In the genomic region with DNA sequence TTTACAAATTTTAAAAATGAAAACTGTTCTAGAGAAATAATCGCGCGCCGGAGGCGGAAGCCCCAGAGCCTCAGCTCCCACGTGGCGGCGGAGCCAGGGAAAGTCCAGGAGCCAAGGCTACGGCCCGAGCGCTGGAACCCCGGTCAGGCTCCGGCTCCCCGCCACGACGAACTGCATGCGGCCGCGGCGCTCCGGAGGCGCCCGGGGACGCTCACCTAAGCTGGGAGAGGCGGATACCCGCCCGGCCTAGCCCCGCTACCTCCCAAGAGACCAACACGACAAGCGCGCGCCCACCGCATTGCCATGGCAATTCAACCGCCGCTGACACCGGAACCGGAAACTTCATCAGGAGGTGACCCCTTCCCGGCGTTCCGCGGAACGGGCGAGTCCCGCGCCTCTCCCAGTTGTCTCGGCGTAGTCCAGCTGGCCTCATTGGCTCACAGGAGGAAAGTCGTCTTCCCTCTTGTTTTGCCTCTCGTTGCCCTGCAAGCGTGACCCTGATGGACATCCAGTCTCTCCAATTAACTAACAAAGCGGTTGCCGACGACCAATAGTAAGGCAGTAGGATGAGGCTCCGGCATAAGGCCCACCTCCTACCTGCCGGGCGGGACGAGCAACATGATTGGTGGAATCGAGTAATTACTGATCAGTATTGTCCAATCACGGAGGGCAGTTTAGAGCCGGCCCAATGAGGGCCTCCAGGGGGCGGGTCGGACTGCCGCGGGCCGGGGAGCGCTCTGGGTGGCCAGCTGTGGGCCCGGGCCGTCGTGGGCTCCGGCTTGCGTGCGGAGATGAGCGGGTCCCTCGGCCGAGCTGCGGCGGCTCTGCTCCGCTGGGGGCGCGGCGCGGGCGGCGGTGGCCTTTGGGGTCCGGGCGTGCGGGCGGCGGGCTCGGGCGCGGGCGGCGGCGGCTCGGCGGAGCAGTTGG, we compare ENCODE assay signal across 1 cellular context.
TF ChIP-seq lines count a peak whose summit lies in the region.

A gene (plus strand): TSS at position 752 of the 927 bp plus-strand sequence. CDS start 40 bp downstream, at position 792.

TF ChIP-seq in HepG2, 621 proteins besides CTCF, POLR2A, EP300 and RAD21 (continued from another document and continues in another):
- TF ChIP-seq, protein P1, sequence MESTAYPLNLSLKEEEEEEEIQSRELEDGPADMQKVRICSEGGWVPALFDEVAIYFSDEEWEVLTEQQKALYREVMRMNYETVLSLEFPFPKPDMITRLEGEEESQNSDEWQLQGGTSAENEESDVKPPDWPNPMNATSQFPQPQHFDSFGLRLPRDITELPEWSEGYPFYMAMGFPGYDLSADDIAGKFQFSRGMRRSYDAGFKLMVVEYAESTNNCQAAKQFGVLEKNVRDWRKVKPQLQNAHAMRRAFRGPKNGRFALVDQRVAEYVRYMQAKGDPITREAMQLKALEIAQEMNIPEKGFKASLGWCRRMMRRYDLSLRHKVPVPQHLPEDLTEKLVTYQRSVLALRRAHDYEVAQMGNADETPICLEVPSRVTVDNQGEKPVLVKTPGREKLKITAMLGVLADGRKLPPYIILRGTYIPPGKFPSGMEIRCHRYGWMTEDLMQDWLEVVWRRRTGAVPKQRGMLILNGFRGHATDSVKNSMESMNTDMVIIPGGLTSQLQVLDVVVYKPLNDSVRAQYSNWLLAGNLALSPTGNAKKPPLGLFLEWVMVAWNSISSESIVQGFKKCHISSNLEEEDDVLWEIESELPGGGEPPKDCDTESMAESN (CRISPR knock-in tag; conservative IDR thresholded peaks at IDR 0.05) = peak; percentile 73
- TF ChIP-seq POLR2G (IDR thresholded peaks at IDR 0.05; ENCODE audit: low read depth, low read length) (peak; percentile 80), NR2F2 (IDR thresholded peaks at IDR 0.05; ENCODE audit: borderline replicate concordance, low read depth) (no peak), SAP130 (CRISPR knock-in tag; IDR thresholded peaks at IDR 0.05; ENCODE audit: low read depth) (peak; percentile 99), ZNF383 (CRISPR knock-in tag; IDR thresholded peaks at IDR 0.05; ENCODE audit: borderline replicate concordance) (no peak), MXI1 (IDR thresholded peaks at IDR 0.05; ENCODE audit: borderline replicate concordance, low read depth, low read length) (peak; percentile 97; the same call in 2 of the 3 replicates), ZNF260 (CRISPR knock-in tag; IDR thresholded peaks at IDR 0.05; ENCODE audit: borderline replicate concordance, low read depth) (no peak), KLF6 (CRISPR knock-in tag; IDR thresholded peaks at IDR 0.05) (0 out of 2 replicates have a peak, but pooled peaks have one; percentile 53), KDM1A (CRISPR knock-in tag; IDR thresholded peaks at IDR 0.05) (no peak), KLF15 (CRISPR knock-in tag; IDR thresholded peaks at IDR 0.05; ENCODE audit: borderline replicate concordance) (no peak), RFX1 (IDR thresholded peaks at IDR 0.05) (peak; percentile 93), ZNF569 (CRISPR knock-in tag; IDR thresholded peaks at IDR 0.05; ENCODE audit: borderline replicate concordance) (no peak), YEATS2 (CRISPR knock-in tag; IDR thresholded peaks at IDR 0.05; ENCODE audit: borderline replicate concordance) (peak; percentile 93), GATAD1 (CRISPR knock-in tag; IDR thresholded peaks at IDR 0.05) (peak; percentile 97), KDM2A (CRISPR knock-in tag; IDR thresholded peaks at IDR 0.05; ENCODE audit: borderline replicate concordance, low read depth) (peak; percentile 63; the same call in 1 of the 2 replicates), SIX4 (CRISPR knock-in tag; IDR thresholded peaks at IDR 0.05) (no peak), ETV5 (CRISPR knock-in tag; IDR thresholded peaks at IDR 0.05; ENCODE audit: borderline replicate concordance) (peak; percentile 61), SOX13 (IDR thresholded peaks at IDR 0.05) (no peak), SOX13 (CRISPR knock-in tag; conservative IDR thresholded peaks at IDR 0.05 in 1 of 2, IDR thresholded peaks at IDR 0.05 in 1 of 2) (peak in 1 of 2 experiments; percentile 44; a peak in 1 of 4 replicates), ZNF230 (CRISPR knock-in tag; IDR thresholded peaks at IDR 0.05) (0 out of 2 replicates have a peak, but pooled peaks have one; percentile 41), FOXK1 (CRISPR knock-in tag; IDR thresholded peaks at IDR 0.05; ENCODE audit: borderline replicate concordance, low read depth) (peak; percentile 97; the same call in 1 of the 2 replicates), ZFP36L1 (CRISPR knock-in tag; IDR thresholded peaks at IDR 0.05) (0 out of 2 replicates have a peak, but pooled peaks have one; percentile 46), SUZ12 (IDR thresholded peaks at IDR 0.05; ENCODE audit: low read depth, low read length) (0 out of 2 replicates have a peak, but pooled peaks have one; percentile 19), AGO2 (optimal IDR thresholded peaks at IDR 0.05; ENCODE audit: low read depth, low read length) (peak; percentile 80), TEAD3 (CRISPR knock-in tag; optimal IDR thresholded peaks at IDR 0.05; ENCODE audit: borderline replicate concordance) (peak; percentile 63), THAP11 (CRISPR knock-in tag; IDR thresholded peaks at IDR 0.05) (peak; percentile 95), SIN3A (IDR thresholded peaks at IDR 0.05; ENCODE audit: borderline replicate concordance, low read depth, low read length) (peak; percentile 85; the same call in 1 of the 2 replicates), ZNF138 (CRISPR knock-in tag; IDR thresholded peaks at IDR 0.05; ENCODE audit: low read depth) (0 out of 2 replicates have a peak, but pooled peaks have one; percentile 61), IRF2 (CRISPR knock-in tag; IDR thresholded peaks at IDR 0.05) (peak; percentile 73), ZFY (CRISPR knock-in tag; IDR thresholded peaks at IDR 0.05) (peak; percentile 84), ZNF484 (CRISPR knock-in tag; IDR thresholded peaks at IDR 0.05; ENCODE audit: borderline replicate concordance, low read depth) (no peak), NCOR1 (IDR thresholded peaks at IDR 0.05; ENCODE audit: borderline replicate concordance, low read length) (peak; percentile 18; the same call in 1 of the 2 replicates), AKAP8 (CRISPR knock-in tag; IDR thresholded peaks at IDR 0.05) (no peak), IKZF4 (CRISPR knock-in tag; IDR thresholded peaks at IDR 0.05; ENCODE audit: borderline replicate concordance, low read depth, not compliant biosample characterization) (no peak), HOXA3 (CRISPR knock-in tag; IDR thresholded peaks at IDR 0.05) (peak; percentile 83; the same call in 1 of the 2 replicates), ZSCAN31 (CRISPR knock-in tag; IDR thresholded peaks at IDR 0.05; ENCODE audit: low read depth) (no peak), MED1 (CRISPR knock-in tag; IDR thresholded peaks at IDR 0.05) (peak; percentile 63; the same call in 1 of the 2 replicates), SALL1 (CRISPR knock-in tag; IDR thresholded peaks at IDR 0.05) (peak; percentile 66), NONO (IDR thresholded peaks at IDR 0.05) (no peak), NONO (CRISPR knock-in tag; conservative IDR thresholded peaks at IDR 0.05) (peak; percentile 32; the same call in 1 of the 2 replicates)
- TF ChIP-seq, protein P2, sequence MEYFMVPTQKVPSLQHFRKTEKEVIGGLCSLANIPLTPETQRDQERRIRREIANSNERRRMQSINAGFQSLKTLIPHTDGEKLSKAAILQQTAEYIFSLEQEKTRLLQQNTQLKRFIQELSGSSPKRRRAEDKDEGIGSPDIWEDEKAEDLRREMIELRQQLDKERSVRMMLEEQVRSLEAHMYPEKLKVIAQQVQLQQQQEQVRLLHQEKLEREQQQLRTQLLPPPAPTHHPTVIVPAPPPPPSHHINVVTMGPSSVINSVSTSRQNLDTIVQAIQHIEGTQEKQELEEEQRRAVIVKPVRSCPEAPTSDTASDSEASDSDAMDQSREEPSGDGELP (IDR thresholded peaks at IDR 0.05; ENCODE audit: borderline replicate concordance, low read depth) = peak; percentile 77
- TF ChIP-seq, protein P3, sequence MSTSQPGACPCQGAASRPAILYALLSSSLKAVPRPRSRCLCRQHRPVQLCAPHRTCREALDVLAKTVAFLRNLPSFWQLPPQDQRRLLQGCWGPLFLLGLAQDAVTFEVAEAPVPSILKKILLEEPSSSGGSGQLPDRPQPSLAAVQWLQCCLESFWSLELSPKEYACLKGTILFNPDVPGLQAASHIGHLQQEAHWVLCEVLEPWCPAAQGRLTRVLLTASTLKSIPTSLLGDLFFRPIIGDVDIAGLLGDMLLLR (CRISPR knock-in tag; IDR thresholded peaks at IDR 0.05) = 0 out of 2 replicates have a peak, but pooled peaks have one; percentile 43
- TF ChIP-seq, protein P4, sequence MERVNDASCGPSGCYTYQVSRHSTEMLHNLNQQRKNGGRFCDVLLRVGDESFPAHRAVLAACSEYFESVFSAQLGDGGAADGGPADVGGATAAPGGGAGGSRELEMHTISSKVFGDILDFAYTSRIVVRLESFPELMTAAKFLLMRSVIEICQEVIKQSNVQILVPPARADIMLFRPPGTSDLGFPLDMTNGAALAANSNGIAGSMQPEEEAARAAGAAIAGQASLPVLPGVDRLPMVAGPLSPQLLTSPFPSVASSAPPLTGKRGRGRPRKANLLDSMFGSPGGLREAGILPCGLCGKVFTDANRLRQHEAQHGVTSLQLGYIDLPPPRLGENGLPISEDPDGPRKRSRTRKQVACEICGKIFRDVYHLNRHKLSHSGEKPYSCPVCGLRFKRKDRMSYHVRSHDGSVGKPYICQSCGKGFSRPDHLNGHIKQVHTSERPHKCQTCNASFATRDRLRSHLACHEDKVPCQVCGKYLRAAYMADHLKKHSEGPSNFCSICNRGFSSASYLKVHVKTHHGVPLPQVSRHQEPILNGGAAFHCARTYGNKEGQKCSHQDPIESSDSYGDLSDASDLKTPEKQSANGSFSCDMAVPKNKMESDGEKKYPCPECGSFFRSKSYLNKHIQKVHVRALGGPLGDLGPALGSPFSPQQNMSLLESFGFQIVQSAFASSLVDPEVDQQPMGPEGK (CRISPR knock-in tag; IDR thresholded peaks at IDR 0.05) = peak; percentile 8; the same call in 1 of the 2 replicates
- TF ChIP-seq, protein P5, sequence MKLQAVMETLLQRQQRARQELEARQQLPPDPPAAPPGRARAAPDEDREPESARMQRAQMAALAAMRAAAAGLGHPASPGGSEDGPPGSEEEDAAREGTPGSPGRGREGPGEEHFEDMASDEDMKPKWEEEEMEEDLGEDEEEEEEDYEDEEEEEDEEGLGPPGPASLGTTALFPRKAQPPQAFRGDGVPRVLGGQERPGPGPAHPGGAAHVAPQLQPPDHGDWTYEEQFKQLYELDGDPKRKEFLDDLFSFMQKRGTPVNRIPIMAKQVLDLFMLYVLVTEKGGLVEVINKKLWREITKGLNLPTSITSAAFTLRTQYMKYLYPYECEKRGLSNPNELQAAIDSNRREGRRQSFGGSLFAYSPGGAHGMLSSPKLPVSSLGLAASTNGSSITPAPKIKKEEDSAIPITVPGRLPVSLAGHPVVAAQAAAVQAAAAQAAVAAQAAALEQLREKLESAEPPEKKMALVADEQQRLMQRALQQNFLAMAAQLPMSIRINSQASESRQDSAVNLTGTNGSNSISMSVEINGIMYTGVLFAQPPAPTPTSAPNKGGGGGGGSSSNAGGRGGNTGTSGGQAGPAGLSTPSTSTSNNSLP (IDR thresholded peaks at IDR 0.05; ENCODE audit: low read depth, low read length) = peak; percentile 13; the same call in 1 of the 2 replicates
- TF ChIP-seq, protein P6, sequence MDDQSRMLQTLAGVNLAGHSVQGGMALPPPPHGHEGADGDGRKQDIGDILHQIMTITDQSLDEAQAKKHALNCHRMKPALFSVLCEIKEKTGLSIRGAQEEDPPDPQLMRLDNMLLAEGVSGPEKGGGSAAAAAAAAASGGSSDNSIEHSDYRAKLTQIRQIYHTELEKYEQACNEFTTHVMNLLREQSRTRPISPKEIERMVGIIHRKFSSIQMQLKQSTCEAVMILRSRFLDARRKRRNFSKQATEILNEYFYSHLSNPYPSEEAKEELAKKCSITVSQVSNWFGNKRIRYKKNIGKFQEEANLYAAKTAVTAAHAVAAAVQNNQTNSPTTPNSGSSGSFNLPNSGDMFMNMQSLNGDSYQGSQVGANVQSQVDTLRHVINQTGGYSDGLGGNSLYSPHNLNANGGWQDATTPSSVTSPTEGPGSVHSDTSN (CRISPR knock-in tag; IDR thresholded peaks at IDR 0.05; ENCODE audit: borderline replicate concordance) = peak; percentile 69; the same call in 1 of the 2 replicates
- TF ChIP-seq, protein P7, sequence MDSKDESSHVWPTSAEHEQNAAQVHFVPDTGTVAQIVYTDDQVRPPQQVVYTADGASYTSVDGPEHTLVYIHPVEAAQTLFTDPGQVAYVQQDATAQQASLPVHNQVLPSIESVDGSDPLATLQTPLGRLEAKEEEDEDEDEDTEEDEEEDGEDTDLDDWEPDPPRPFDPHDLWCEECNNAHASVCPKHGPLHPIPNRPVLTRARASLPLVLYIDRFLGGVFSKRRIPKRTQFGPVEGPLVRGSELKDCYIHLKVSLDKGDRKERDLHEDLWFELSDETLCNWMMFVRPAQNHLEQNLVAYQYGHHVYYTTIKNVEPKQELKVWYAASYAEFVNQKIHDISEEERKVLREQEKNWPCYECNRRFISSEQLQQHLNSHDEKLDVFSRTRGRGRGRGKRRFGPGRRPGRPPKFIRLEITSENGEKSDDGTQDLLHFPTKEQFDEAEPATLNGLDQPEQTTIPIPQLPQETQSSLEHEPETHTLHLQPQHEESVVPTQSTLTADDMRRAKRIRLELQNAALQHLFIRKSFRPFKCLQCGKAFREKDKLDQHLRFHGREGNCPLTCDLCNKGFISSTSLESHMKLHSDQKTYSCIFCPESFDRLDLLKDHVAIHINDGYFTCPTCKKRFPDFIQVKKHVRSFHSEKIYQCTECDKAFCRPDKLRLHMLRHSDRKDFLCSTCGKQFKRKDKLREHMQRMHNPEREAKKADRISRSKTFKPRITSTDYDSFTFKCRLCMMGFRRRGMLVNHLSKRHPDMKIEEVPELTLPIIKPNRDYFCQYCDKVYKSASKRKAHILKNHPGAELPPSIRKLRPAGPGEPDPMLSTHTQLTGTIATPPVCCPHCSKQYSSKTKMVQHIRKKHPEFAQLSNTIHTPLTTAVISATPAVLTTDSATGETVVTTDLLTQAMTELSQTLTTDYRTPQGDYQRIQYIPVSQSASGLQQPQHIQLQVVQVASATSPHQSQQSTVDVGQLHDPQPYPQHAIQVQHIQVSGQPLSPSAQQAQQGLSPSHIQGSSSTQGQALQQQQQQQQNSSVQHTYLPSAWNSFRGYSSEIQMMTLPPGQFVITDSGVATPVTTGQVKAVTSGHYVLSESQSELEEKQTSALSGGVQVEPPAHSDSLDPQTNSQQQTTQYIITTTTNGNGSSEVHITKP (CRISPR knock-in tag; IDR thresholded peaks at IDR 0.05; ENCODE audit: low read depth) = peak; percentile 68; the same call in 1 of the 2 replicates
- TF ChIP-seq, protein P8, sequence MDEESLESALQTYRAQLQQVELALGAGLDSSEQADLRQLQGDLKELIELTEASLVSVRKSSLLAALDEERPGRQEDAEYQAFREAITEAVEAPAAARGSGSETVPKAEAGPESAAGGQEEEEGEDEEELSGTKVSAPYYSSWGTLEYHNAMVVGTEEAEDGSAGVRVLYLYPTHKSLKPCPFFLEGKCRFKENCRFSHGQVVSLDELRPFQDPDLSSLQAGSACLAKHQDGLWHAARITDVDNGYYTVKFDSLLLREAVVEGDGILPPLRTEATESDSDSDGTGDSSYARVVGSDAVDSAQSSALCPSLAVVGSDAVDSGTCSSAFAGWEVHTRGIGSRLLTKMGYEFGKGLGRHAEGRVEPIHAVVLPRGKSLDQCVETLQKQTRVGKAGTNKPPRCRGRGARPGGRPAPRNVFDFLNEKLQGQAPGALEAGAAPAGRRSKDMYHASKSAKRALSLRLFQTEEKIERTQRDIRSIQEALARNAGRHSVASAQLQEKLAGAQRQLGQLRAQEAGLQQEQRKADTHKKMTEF (CRISPR knock-in tag; IDR thresholded peaks at IDR 0.05) = peak; percentile 72; the same call in 1 of the 2 replicates
- TF ChIP-seq, protein P9, sequence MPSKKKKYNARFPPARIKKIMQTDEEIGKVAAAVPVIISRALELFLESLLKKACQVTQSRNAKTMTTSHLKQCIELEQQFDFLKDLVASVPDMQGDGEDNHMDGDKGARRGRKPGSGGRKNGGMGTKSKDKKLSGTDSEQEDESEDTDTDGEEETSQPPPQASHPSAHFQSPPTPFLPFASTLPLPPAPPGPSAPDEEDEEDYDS (CRISPR knock-in tag; IDR thresholded peaks at IDR 0.05) = peak; percentile 86
